In genomic region chr6:145273136-145273535, GRCh38 we compare ENCODE assay signal across 33 cellular contexts.
"Had no signal": no experiment of that assay in that cellular context is flagged by ENCODE, and none has a peak within 500 bp of the region (broad histone marks: within the 10 kb centered on the region; RNA-seq: fewer than 3 reads in every experiment).

No MANE protein-coding gene starts in this region.

- ATAC-seq: activated naive CD4-positive, alpha-beta T cell treated with anti-CD3 and anti-CD28 coated beads, Interleukin-2, amount 50 U/mL, for 72 hours; activated naive CD8-positive, alpha-beta T cell treated with anti-CD3 and anti-CD28 coated beads, Interleukin-2, amount 50 U/mL, for 24 hours; activated T-cell treated with anti-CD3 and anti-CD28 coated beads, Interleukin-2, amount 50 U/mL, for 4 hours; activated T-cell treated with anti-CD3 and anti-CD28 coated beads, Interleukin-2, amount 50 U/mL, for 72 hours; activated T-helper 17 cell treated with anti-CD3 and anti-CD28 coated beads, Interleukin-2, amount 50 U/mL, for 72 hours; body of pancreas had no signal

- DNase-seq: activated effector memory CD4-positive, alpha-beta T cell treated with anti-CD3 and anti-CD28 coated beads, Interleukin-2, amount 50 U/mL, for 16 hours; activated effector memory CD4-positive, alpha-beta T cell treated with Interleukin-2 at 50 U/mL for 16 hours; activated gamma-delta T cell; activated gamma-delta T cell treated with Interleukin-2 at 50 U/mL for 16 hours; activated naive CD4-positive, alpha-beta T cell; activated naive CD4-positive, alpha-beta T cell treated with anti-CD3 and anti-CD28 coated beads for 36 hours; activated naive CD4-positive, alpha-beta T cell treated with anti-CD3 and anti-CD28 coated beads, Interleukin-2, amount 10 ng/mL, durations not matched to agents 7 days and 5 days; activated naive CD4-positive, alpha-beta T cell treated with anti-CD3 and anti-CD28 coated beads, Interleukin-2, amount 50 U/mL, for 16 hours; activated naive CD4-positive, alpha-beta T cell treated with Interleukin-2 at 50 U/mL for 16 hours; activated naive CD8-positive, alpha-beta T cell treated with anti-CD3 and anti-CD28 coated beads for 36 hours; activated naive CD8-positive, alpha-beta T cell treated with anti-CD3 and anti-CD28 coated beads, Interleukin-2, amount 10 ng/mL, durations not matched to agents 7 days and 5 days; activated naive CD8-positive, alpha-beta T cell treated with anti-CD3 and anti-CD28 coated beads, Interleukin-2, amount 50 U/mL, for 24 hours; activated T-cell treated with anti-CD3 and anti-CD28 coated beads, Interleukin-2, amount 50 U/mL, for 24 hours; activated T-cell treated with anti-CD3 and anti-CD28 coated beads, Interleukin-2, amount 50 U/mL, for 4 hours; activated T-cell treated with anti-CD3 and anti-CD28 coated beads, Interleukin-2, amount 50 U/mL, for 48 hours; activated T-cell treated with anti-CD3 and anti-CD28 coated beads, Interleukin-2, amount 50 U/mL, for 72 hours; adrenal gland; amniotic stem cell; amygdala; anterior cingulate cortex; aorta; body of pancreas; brain microvascular endothelial cell; caudate nucleus; central memory CD4-positive, alpha-beta T cell; cerebellar nuclear complex had no signal

- FAIRE-seq: astrocyte, bronchial epithelial cell had no signal

- H3K4me3 ChIP-seq: adrenal gland, ascending aorta, body of pancreas, breast epithelium, cardiac muscle cell had no signal

- H3K27me3 ChIP-seq: adrenal gland, ascending aorta, body of pancreas, brain microvascular endothelial cell, breast epithelium, cardiac muscle cell had no signal

- H3K27ac ChIP-seq: adrenal gland, ascending aorta, body of pancreas, brain microvascular endothelial cell, breast epithelium, cardiac muscle cell had no signal

- H3K36me3 ChIP-seq: adrenal gland, ascending aorta, brain microvascular endothelial cell, breast epithelium, cardiac muscle cell had no signal

- H3K4me1 ChIP-seq: adrenal gland, ascending aorta, body of pancreas, breast epithelium had no signal

- H3K9me3 ChIP-seq: adrenal gland, ascending aorta, body of pancreas, breast epithelium had no signal
